Comparison of ENCODE assay signal across 1 cellular context in the genomic region with DNA sequence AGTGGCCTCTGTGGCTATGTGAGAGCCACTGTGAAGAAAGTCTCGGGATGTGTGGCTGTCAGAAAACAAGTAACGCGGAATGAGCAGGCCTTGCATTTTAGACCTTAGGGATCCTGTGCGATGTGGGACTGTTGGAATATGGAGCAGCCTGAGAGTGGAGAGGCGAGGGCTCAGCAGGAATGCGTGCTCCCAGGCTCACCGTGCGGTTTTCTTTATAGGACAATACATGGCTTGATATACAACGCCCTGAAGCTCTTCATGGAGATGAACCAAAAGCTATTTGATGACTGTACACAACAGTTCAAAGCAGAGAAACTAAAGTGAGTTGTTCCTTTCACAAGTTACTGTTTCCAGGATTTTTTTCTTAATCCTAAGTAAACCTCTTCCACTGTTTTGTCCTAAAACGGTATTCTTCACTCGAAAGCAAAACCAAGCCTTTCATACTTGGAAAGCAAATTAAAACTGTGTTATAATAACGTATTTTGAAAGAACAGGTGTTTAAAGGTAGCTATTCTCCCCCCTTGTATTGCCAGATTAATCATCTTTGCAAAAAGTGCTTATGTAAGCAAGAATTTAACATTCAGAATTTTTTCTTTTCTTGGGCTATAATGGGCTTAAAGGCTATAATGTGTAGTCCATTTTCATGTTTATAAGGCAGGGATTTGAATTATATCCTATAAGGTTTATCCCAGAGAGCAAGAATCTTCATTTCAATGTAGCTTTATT.
A peak's percentile ranks its signal among the peaks of the same experiment; 100 is the strongest.
TF ChIP-seq lines count a peak whose summit lies in the region.

No MANE protein-coding gene starts in this region.

TF ChIP-seq in HepG2, 621 proteins besides CTCF, POLR2A, EP300 and RAD21:
- TF ChIP-seq, protein P1, sequence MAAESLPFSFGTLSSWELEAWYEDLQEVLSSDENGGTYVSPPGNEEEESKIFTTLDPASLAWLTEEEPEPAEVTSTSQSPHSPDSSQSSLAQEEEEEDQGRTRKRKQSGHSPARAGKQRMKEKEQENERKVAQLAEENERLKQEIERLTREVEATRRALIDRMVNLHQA (CRISPR knock-in tag; IDR thresholded peaks at IDR 0.05) = no peak
- TF ChIP-seq GATAD1 (CRISPR knock-in tag; IDR thresholded peaks at IDR 0.05) (no peak), ARNT (IDR thresholded peaks at IDR 0.05) (no peak), ZNF296 (CRISPR knock-in tag; conservative IDR thresholded peaks at IDR 0.05) (no peak), MAFF (IDR thresholded peaks at IDR 0.05; ENCODE audit: low read depth, low read length) (peak; percentile 95), MAFK (conservative IDR thresholded peaks at IDR 0.05 in 1 of 2, IDR thresholded peaks at IDR 0.05 in 1 of 2; ENCODE audit: low read length in 2 of 2) (peak; percentile 94 to 98), ZNF549 (CRISPR knock-in tag; IDR thresholded peaks at IDR 0.05) (no peak), PCBP2 (optimal IDR thresholded peaks at IDR 0.05; ENCODE audit: low read depth, low read length, poor library complexity, severe bottlenecking) (no peak), ZMYM2 (CRISPR knock-in tag; IDR thresholded peaks at IDR 0.05) (no peak), CBFB (CRISPR knock-in tag; IDR thresholded peaks at IDR 0.05) (no peak), JUN (CRISPR knock-in tag; IDR thresholded peaks at IDR 0.05) (no peak), PAX8 (CRISPR knock-in tag; IDR thresholded peaks at IDR 0.05; ENCODE audit: borderline replicate concordance) (no peak)
- TF ChIP-seq, protein P2, sequence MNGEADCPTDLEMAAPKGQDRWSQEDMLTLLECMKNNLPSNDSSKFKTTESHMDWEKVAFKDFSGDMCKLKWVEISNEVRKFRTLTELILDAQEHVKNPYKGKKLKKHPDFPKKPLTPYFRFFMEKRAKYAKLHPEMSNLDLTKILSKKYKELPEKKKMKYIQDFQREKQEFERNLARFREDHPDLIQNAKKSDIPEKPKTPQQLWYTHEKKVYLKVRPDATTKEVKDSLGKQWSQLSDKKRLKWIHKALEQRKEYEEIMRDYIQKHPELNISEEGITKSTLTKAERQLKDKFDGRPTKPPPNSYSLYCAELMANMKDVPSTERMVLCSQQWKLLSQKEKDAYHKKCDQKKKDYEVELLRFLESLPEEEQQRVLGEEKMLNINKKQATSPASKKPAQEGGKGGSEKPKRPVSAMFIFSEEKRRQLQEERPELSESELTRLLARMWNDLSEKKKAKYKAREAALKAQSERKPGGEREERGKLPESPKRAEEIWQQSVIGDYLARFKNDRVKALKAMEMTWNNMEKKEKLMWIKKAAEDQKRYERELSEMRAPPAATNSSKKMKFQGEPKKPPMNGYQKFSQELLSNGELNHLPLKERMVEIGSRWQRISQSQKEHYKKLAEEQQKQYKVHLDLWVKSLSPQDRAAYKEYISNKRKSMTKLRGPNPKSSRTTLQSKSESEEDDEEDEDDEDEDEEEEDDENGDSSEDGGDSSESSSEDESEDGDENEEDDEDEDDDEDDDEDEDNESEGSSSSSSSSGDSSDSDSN (CRISPR knock-in tag; IDR thresholded peaks at IDR 0.05) = no peak
- TF ChIP-seq, protein P3, sequence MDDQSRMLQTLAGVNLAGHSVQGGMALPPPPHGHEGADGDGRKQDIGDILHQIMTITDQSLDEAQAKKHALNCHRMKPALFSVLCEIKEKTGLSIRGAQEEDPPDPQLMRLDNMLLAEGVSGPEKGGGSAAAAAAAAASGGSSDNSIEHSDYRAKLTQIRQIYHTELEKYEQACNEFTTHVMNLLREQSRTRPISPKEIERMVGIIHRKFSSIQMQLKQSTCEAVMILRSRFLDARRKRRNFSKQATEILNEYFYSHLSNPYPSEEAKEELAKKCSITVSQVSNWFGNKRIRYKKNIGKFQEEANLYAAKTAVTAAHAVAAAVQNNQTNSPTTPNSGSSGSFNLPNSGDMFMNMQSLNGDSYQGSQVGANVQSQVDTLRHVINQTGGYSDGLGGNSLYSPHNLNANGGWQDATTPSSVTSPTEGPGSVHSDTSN (CRISPR knock-in tag; IDR thresholded peaks at IDR 0.05; ENCODE audit: borderline replicate concordance) = no peak
- TF ChIP-seq, protein P4, sequence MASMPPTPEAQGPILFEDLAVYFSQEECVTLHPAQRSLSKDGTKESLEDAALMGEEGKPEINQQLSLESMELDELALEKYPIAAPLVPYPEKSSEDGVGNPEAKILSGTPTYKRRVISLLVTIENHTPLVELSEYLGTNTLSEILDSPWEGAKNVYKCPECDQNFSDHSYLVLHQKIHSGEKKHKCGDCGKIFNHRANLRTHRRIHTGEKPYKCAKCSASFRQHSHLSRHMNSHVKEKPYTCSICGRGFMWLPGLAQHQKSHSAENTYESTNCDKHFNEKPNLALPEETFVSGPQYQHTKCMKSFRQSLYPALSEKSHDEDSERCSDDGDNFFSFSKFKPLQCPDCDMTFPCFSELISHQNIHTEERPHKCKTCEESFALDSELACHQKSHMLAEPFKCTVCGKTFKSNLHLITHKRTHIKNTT (CRISPR knock-in tag; IDR thresholded peaks at IDR 0.05) = no peak
- TF ChIP-seq, protein P5, sequence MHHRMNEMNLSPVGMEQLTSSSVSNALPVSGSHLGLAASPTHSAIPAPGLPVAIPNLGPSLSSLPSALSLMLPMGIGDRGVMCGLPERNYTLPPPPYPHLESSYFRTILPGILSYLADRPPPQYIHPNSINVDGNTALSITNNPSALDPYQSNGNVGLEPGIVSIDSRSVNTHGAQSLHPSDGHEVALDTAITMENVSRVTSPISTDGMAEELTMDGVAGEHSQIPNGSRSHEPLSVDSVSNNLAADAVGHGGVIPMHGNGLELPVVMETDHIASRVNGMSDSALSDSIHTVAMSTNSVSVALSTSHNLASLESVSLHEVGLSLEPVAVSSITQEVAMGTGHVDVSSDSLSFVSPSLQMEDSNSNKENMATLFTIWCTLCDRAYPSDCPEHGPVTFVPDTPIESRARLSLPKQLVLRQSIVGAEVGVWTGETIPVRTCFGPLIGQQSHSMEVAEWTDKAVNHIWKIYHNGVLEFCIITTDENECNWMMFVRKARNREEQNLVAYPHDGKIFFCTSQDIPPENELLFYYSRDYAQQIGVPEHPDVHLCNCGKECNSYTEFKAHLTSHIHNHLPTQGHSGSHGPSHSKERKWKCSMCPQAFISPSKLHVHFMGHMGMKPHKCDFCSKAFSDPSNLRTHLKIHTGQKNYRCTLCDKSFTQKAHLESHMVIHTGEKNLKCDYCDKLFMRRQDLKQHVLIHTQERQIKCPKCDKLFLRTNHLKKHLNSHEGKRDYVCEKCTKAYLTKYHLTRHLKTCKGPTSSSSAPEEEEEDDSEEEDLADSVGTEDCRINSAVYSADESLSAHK (CRISPR knock-in tag; IDR thresholded peaks at IDR 0.05; ENCODE audit: borderline replicate concordance) = no peak
